11 cellular contexts compared by ENCODE assay signal in the genomic region with DNA sequence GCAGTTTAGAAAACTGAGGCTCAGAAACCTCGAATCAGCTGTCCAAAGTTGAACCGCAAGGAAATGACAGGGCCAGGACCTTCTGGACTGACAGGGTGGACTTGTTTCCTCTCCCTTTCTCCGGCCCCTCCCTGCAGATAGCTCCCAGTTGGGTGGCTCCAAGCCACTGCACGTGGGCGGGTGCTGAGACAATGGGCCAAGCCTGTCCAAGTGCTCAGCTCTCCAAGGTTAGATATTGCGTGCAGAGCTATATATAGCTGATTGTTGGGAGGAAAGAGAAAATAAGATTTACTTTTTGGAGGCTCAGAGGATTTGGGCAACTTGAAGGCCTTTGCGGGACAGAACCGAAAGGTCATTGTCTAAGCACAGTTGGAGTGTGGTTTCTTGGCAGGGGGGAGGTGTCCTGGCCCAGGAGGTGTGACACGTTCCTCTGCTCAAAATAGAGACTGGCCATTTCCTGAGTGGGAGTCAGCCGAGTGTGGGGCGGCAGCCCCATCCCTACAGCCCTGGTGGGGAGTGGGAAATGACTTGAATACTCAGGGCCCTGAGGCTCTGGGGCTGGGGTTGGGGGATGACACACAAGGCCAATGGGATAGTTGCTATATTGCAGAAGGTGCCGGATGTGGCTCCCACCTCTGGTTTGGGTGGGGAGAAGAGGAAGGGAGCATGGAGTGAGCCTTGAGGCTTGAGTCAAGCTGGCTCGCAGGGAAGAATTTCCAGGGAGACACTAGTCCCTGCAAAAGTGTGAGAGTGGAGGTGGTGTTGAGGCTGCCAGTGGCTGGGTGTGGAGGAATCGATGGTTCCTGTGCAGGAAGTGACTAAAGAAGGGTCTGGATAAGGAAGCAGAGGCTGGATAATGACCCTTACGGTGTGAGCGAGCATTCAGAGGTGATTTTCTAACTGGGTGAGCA. TPM values are rescaled to one million over a fixed set of nuclear protein-coding genes. Genes with fewer than 3 reads are reported as not detected.
DNase-seq lines count a peak whose midpoint lies in the region; ATAC-seq and TF ChIP-seq lines count a peak whose summit lies in the region.
"Had no signal": no experiment of that assay in that cellular context is flagged by ENCODE, and none has a peak within 500 bp of the region (broad histone marks: within the 10 kb centered on the region; RNA-seq: fewer than 3 reads in every experiment).

No MANE protein-coding gene starts in this region.

- H3K9me1 ChIP-seq in IMR-90 (ENCODE audit: insufficient read depth, low read length): no peaks in the 10 kb centered on the region

- H4K20me1 ChIP-seq in IMR-90 (ENCODE audit: insufficient read depth, low read length): no peaks in the 10 kb centered on the region

- no peak overlapping the region for H4K8ac ChIP-seq in IMR-90 (ENCODE audit: low read depth in 2 of 2, low read length in 2 of 2)

- H3K9me3 ChIP-seq in IMR-90 (ENCODE audit: control insufficient read depth, insufficient read depth, low read length) (no peaks in the 10 kb centered on the region), lower lobe of right lung (no peaks in the 10 kb centered on the region), stomach (no peaks in the 10 kb centered on the region)
- H3K9me3 ChIP-seq: Caco-2 had no signal

- H3K4me1 Mint-ChIP-seq in HFFc6 (ENCODE audit: low read depth) (peaks cover 15% of the 10 kb centered on the region; the same call in 1 of the 2 replicates), nephron progenitor cell (peaks cover 6% of the 10 kb centered on the region)

- TF ChIP-seq POLR2A in IMR-90 (IDR thresholded peaks at IDR 0.05; ENCODE audit: low read depth, low read length) (no peak), erythroblast (IDR thresholded peaks at IDR 0.05; ENCODE audit: low read length) (no peak), stomach (IDR thresholded peaks at IDR 0.05) (no peak)

- TF ChIP-seq RAD21 in IMR-90 (IDR thresholded peaks at IDR 0.05; ENCODE audit: low read length): no peak

- POLR2A ChIA-PET in IMR-90 (lab: Charles Lee; ENCODE audit: unreplicated experiment): no interaction called here

- no peak overlapping the region for H3K14ac ChIP-seq in IMR-90 (replicated peaks; ENCODE audit: low read depth, low read length)

- WGBS in IMR-90 (ENCODE audit: extremely low coverage in 2 of 2, insufficient read length in 1 of 2), 2 experiments: 67% methylated on average over 3 of the region's 16 CpGs; no CpG with 5 or more reads in 1 of the 2 experiments
- WGBS in stomach, 5 donors: 37 to 46% (median 42%) methylated on average over 16 of the region's 16 CpGs

- ATAC-seq in IMR-90 (ENCODE audit: low read depth) (no peak), lower lobe of right lung (peak; percentile 80 to 89), GM21360 (IDR thresholded peaks at IDR 0.05; ENCODE audit: unreplicated experiment) (no peak)

- H3K36me3 ChIP-seq in IMR-90 (ENCODE audit: control insufficient read depth, insufficient read depth, low read length): no peaks in the 10 kb centered on the region
- H3K36me3 ChIP-seq in lower lobe of right lung: no peaks in the 10 kb centered on the region
- H3K36me3 ChIP-seq in stomach: no peaks in the 10 kb centered on the region

- H3K27me3 Mint-ChIP-seq in HFFc6 (ENCODE audit: insufficient read depth) (peaks cover 10% of the 10 kb centered on the region), nephron progenitor cell (ENCODE audit: low read depth, poor library complexity) (peaks cover 3% of the 10 kb centered on the region)

- no peak for TF ChIP-seq CTCF in IMR-90 (conservative IDR thresholded peaks at IDR 0.05; ENCODE audit: low read depth, low read length)
- no peak for TF ChIP-seq CTCF in lower lobe of right lung (IDR thresholded peaks at IDR 0.05)
- TF ChIP-seq CTCF in stomach (IDR thresholded peaks at IDR 0.05): no peak
- no peak for TF ChIP-seq CTCF in HFFc6 (IDR thresholded peaks at IDR 0.05)
- no peak for TF ChIP-seq CTCF in nephron progenitor cell (IDR thresholded peaks at IDR 0.05)

- H3K4me1 ChIP-seq in IMR-90 (ENCODE audit: control insufficient read depth, insufficient read depth, low read length): peaks cover 2% of the 10 kb centered on the region; the same call in 1 of the 2 replicates
- peaks cover 15% of the 10 kb centered on the region for H3K4me1 ChIP-seq in lower lobe of right lung
- peaks cover 10 to 15% (median 12%) of the 10 kb centered on the region in 4 donors for H3K4me1 ChIP-seq in stomach

- no peak for TF ChIP-seq EP300 in stomach (IDR thresholded peaks at IDR 0.05)

- H3K4me3 Mint-ChIP-seq in HFFc6: no peak overlapping the region
- no peak overlapping the region for H3K4me3 Mint-ChIP-seq in nephron progenitor cell

- dilution Hi-C loops in IMR-90 (cut with HindIII; ENCODE audit: low sequenced_read_pairs, unreplicated experiment): no loop called here

- BruUV-seq in IMR-90 (replicated peaks; lab: Mats Ljungman, UMichigan): no TSS peak

- in situ Hi-C loops in IMR-90 (cut with MboI; ENCODE audit: low sequenced_read_pairs): loop anchor here (10.0 kb wide), 1 partner anchor 87 kb away; no protein-coding TSS in a partner anchor

- H3K27ac ChIP-seq in IMR-90 (ENCODE audit: insufficient read depth, low read length) (no peak overlapping the region), lower lobe of right lung (peak overlapping the region; percentile 72), stomach (peak overlapping the region; percentile 44 to 75 (median 68))

- no peak overlapping the region for H3K23ac ChIP-seq in IMR-90 (ENCODE audit: low read depth, low read length)

- H2BK120ac ChIP-seq in IMR-90 (ENCODE audit: low read depth, low read length): no peak overlapping the region

- no peak overlapping the region for H2BK20ac ChIP-seq in IMR-90 (ENCODE audit: low read depth, low read length)

- DNase-seq in IMR-90 (peak; percentile 36), erythroblast (lab: John Stamatoyannopoulos, UW) (peak; percentile 8 to 20), lower lobe of right lung (peak; percentile 65), stomach (peak; percentile 76), HFFc6 (no peak), nephron progenitor cell (no peak), Kasumi-1 (lab: John Stamatoyannopoulos, UW) (no peak)
- DNase-seq: Caco-2, NCI-H2171 treated with DMSO at 0.1 percent for 48 hours had no signal

- no peaks in the 10 kb centered on the region for H3K9me3 Mint-ChIP-seq in HFFc6
- H3K9me3 Mint-ChIP-seq in nephron progenitor cell: no peaks in the 10 kb centered on the region
- H3K9me3 Mint-ChIP-seq: brain had no signal

- H3K9ac ChIP-seq in IMR-90 (ENCODE audit: low read depth, low read length): no peak overlapping the region

- H3K36me3 Mint-ChIP-seq in HFFc6 (ENCODE audit: low read depth) (no peaks in the 10 kb centered on the region), nephron progenitor cell (ENCODE audit: low read depth) (no peaks in the 10 kb centered on the region)
- H3K36me3 Mint-ChIP-seq: brain had no signal

- CTCF ChIA-PET in IMR-90 (lab: Yijun Ruan, JAX): interaction anchor here (1.1 kb wide), 1 partner anchor 125 kb away, joined by 3 read pairs; no protein-coding TSS in a partner anchor

- no peak overlapping the region for H2BK15ac ChIP-seq in IMR-90 (ENCODE audit: low read depth, low read length)

- no peak overlapping the region for H3K4ac ChIP-seq in IMR-90 (ENCODE audit: low read depth, low read length)

- H3K4me3 ChIP-seq in IMR-90 (ENCODE audit: insufficient read depth, low read depth, low read length) (no peak overlapping the region), lower lobe of right lung (no peak overlapping the region), stomach (no peak overlapping the region)

- no peak overlapping the region for H2AK5ac ChIP-seq in IMR-90 (ENCODE audit: low read depth, low read length)

- H2BK5ac ChIP-seq in IMR-90 (ENCODE audit: low read depth, low read length, poor library complexity, severe bottlenecking): no peak overlapping the region

- H2AK9ac ChIP-seq in IMR-90 (replicated peaks; ENCODE audit: low read depth, low read length, poor library complexity): no peak overlapping the region

- intact Hi-C loops in IMR-90 (cut with micrococcal nuclease) (no loop called here), lower lobe of right lung (cut with DNase I) (no loop called here), stomach (cut with DNase I; ENCODE audit: low total_unique reads) (no loop called here)

- H3K27ac Mint-ChIP-seq in HFFc6: no peak overlapping the region
- no peak overlapping the region for H3K27ac Mint-ChIP-seq in nephron progenitor cell

- no peak overlapping the region for H4K91ac ChIP-seq in IMR-90 (ENCODE audit: insufficient read depth, low read depth, low read length)

- peak overlapping the region; percentile 44 for H2AFZ ChIP-seq in IMR-90 (replicated peaks; ENCODE audit: low read length, poor library complexity)

- H3K79me1 ChIP-seq in IMR-90 (ENCODE audit: low read depth in 1 of 2, low read length in 2 of 2): no peaks in the 10 kb centered on the region

- H3K4me2 ChIP-seq in IMR-90 (ENCODE audit: low read depth, low read length): no peak overlapping the region

- no peak overlapping the region for H4K5ac ChIP-seq in IMR-90 (ENCODE audit: low read depth, low read length)

- no peak overlapping the region; the same call in 1 of the 2 replicates for H3K18ac ChIP-seq in IMR-90 (ENCODE audit: low read depth, low read length)

- no peak overlapping the region for H3K56ac ChIP-seq in IMR-90 (ENCODE audit: extremely low read depth, insufficient read depth, low read length)

- peaks cover 4% of the 10 kb centered on the region; the same call in 1 of the 2 replicates for H3K27me3 ChIP-seq in IMR-90 (ENCODE audit: control insufficient read depth, insufficient read depth, low read length)
- H3K27me3 ChIP-seq in lower lobe of right lung (ENCODE audit: low read depth): no peaks in the 10 kb centered on the region
- no peaks in the 10 kb centered on the region for H3K27me3 ChIP-seq in stomach

TF ChIP-seq in IMR-90, 13 proteins besides CTCF, POLR2A, EP300 and RAD21 (continues in another document):
- TF ChIP-seq MXI1 (IDR thresholded peaks at IDR 0.05; ENCODE audit: borderline replicate concordance, low read depth, low read length): no peak

RNA-seq across cellular contexts. Expression of a gene that starts 44.4 kb away (rescaled TPM):
- total RNA-seq in IMR-90 (2012; rRNA removed) (73.3 and 101 TPM in 2 replicates), lower lobe of right lung (61.9 TPM), stomach (100 to 1,000 TPM in 1 of 5 donors, 10 to 100 TPM in 4; 18.8 to 220 (median 61.4) TPM)
- polyA plus RNA-seq in IMR-90 (2012; rRNA removed) (25.7 and 37.4 TPM in 2 replicates), stomach (10 to 100 TPM in 2 of 3 donors, 1 to 10 TPM in 1; 6.8 to 10.8 (median 10.5) TPM)
- 5.3 and 8.1 TPM in 2 replicates for polyA plus RNA-seq in IMR-90 (2012; cell fraction: cytosol; rRNA removed)
- 3.2 and 35.1 TPM in 2 replicates for polyA plus RNA-seq in IMR-90 (2012; cell fraction: nucleus; rRNA removed; ENCODE audit: low replicate concordance)
- 10 to 100 TPM; 54.9 to 66.9 (median 62.6) TPM for total RNA-seq in HFFc6 (2021; fragmentation: NEBNext Ultra II Directional; extraction: Animal tissue kit (Norgen Biotek cat#: 25700))

RNA-seq across cellular contexts. Expression of a gene that starts 59.4 kb away (rescaled TPM):
- total RNA-seq in IMR-90 (2012; rRNA removed): 483 and 618 TPM in 2 replicates
- polyA plus RNA-seq in IMR-90 (2012; rRNA removed): 1,362 and 1,551 TPM in 2 replicates
- polyA plus RNA-seq in IMR-90 (2012; cell fraction: cytosol; rRNA removed): 790 and 1,298 TPM in 2 replicates
- 1,060 and 1,205 TPM in 2 replicates for polyA plus RNA-seq in IMR-90 (2012; cell fraction: nucleus; rRNA removed; ENCODE audit: low replicate concordance)
- 140 TPM for total RNA-seq in lower lobe of right lung
- 100 to 1,000 TPM in 1 of 5 donors, 10 to 100 TPM in 4; 24.5 to 180 (median 70.1) TPM for total RNA-seq in stomach
- polyA plus RNA-seq in stomach: 100 to 1,000 TPM in 1 of 3 donors, 10 to 100 TPM in 2; 43.5 to 116 (median 54.4) TPM
- 100 to 1,000 TPM; 529 to 911 (median 784) TPM for total RNA-seq in HFFc6 (2021; fragmentation: NEBNext Ultra II Directional; extraction: Animal tissue kit (Norgen Biotek cat#: 25700))

Comparison
In these comparisons a context has a peak if more than half of its experiments do, and no peak if none do; other contexts are left out.
1. ATAC-seq: peak in lower lobe of right lung (2 of 2); none in IMR-90 (single experiment) and GM21360 (single experiment).
2. DNase-seq: peak in IMR-90 (single experiment), erythroblast (2 of 2), lower lobe of right lung (single experiment) and stomach (single experiment); none in HFFc6 (single experiment), nephron progenitor cell (single experiment) and Kasumi-1 (0 of 2).